Comparison of ENCODE assay signal across 1 cellular context in the genomic region with DNA sequence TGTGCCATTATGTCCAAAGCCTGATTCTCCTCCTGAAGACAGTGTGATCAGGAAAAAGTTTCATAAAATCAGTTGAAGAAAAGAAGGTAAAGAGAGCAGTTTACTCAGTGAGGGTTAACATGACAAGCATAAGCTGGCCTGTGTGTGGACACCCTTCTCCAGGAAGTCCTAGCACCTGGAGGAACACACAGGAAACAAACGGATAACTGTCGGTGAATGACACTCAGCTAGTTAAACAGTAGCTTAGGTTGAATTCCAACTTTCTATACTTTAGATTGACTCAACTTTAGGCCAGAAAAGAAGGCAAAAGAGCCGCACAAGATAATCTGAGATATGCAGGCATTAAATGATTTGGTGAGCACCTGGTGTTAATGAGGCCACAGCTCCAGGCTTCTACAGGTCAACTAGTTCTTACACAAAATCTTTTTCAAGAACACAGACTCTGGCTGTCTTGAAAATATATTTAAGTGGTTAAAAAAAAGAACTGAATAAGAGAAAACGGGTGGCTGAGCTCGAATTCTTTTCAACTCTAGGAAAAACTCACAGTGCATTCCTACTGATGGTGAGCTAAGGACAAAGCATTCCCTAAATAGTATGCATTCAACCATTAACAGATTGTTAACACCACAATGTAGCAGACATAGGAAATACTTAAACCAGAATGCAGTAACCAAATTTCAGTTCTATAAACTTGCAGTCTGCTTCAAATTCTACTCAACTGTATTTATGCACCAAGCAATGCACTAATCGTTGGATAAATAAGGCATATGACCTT.
TF ChIP-seq lines count a peak whose summit lies in the region.

No MANE protein-coding gene starts in this region.

TF ChIP-seq in K562, 482 proteins besides CTCF, POLR2A, EP300 and RAD21:
- TF ChIP-seq ETV6 (IDR thresholded peaks at IDR 0.05; ENCODE audit: borderline replicate concordance in 1 of 2, low read depth in 2 of 2, low read length in 1 of 2) (no peak), ETV6 (CRISPR knock-in tag; IDR thresholded peaks at IDR 0.05; ENCODE audit: borderline replicate concordance) (no peak), BRD4 (IDR thresholded peaks at IDR 0.05) (no peak), HOXB6 (CRISPR knock-in tag; IDR thresholded peaks at IDR 0.05; ENCODE audit: borderline replicate concordance) (no peak), ZFP91 (CRISPR knock-in tag; IDR thresholded peaks at IDR 0.05) (no peak), POLR2B (IDR thresholded peaks at IDR 0.05; ENCODE audit: low read depth, partially characterized antibody) (no peak), FOXJ2 (tag; IDR thresholded peaks at IDR 0.05) (no peak), NFATC3 (IDR thresholded peaks at IDR 0.05) (no peak), ZSCAN29 (IDR thresholded peaks at IDR 0.05) (no peak), GATAD2A (IDR thresholded peaks at IDR 0.05) (no peak), ZNF277 (CRISPR knock-in tag; IDR thresholded peaks at IDR 0.05; ENCODE audit: borderline replicate concordance) (no peak), SMARCC2 (IDR thresholded peaks at IDR 0.05; ENCODE audit: low read depth) (no peak), ZFP36 (IDR thresholded peaks at IDR 0.05; ENCODE audit: low read depth, low read length, partially characterized antibody) (no peak), SREBF1 (IDR thresholded peaks at IDR 0.05; ENCODE audit: borderline replicate concordance, low read depth, low read length) (no peak), YY1 (IDR thresholded peaks at IDR 0.05; ENCODE audit: borderline replicate concordance in 1 of 3, control insufficient read depth in 1 of 3, extremely low read depth in 1 of 3, insufficient read depth in 3 of 3, insufficient read length in 1 of 3, insufficient replicate concordance in 2 of 3, low read depth in 1 of 3, low read length in 2 of 3) (no peak), TAL1 (IDR thresholded peaks at IDR 0.05) (no peak)
- TF ChIP-seq, protein P1, sequence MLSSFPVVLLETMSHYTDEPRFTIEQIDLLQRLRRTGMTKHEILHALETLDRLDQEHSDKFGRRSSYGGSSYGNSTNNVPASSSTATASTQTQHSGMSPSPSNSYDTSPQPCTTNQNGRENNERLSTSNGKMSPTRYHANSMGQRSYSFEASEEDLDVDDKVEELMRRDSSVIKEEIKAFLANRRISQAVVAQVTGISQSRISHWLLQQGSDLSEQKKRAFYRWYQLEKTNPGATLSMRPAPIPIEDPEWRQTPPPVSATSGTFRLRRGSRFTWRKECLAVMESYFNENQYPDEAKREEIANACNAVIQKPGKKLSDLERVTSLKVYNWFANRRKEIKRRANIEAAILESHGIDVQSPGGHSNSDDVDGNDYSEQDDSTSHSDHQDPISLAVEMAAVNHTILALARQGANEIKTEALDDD (IDR thresholded peaks at IDR 0.05): no peak
- TF ChIP-seq, protein P2, sequence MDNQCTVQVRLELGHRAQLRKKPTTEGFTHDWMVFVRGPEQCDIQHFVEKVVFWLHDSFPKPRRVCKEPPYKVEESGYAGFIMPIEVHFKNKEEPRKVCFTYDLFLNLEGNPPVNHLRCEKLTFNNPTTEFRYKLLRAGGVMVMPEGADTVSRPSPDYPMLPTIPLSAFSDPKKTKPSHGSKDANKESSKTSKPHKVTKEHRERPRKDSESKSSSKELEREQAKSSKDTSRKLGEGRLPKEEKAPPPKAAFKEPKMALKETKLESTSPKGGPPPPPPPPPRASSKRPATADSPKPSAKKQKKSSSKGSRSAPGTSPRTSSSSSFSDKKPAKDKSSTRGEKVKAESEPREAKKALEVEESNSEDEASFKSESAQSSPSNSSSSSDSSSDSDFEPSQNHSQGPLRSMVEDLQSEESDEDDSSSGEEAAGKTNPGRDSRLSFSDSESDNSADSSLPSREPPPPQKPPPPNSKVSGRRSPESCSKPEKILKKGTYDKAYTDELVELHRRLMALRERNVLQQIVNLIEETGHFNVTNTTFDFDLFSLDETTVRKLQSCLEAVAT (IDR thresholded peaks at IDR 0.05): no peak
